In genomic region chr2:51213826-51214225, GRCh38 we compare ENCODE assay signal across 31 cellular contexts.
"Had no signal": no experiment of that assay in that cellular context is flagged by ENCODE, and none has a peak within 500 bp of the region (broad histone marks: within the 10 kb centered on the region; RNA-seq: fewer than 3 reads in every experiment).

No MANE protein-coding gene starts in this region.

- H3K4me2 ChIP-seq: KMS-11, PC-9 had no signal

- H3K9ac ChIP-seq: KMS-11 had no signal

- ATAC-seq: activated CD8-positive, alpha-beta memory T cell treated with anti-CD3 and anti-CD28 coated beads, Interleukin-2, amount 10 ng/mL, durations not matched to agents 7 days and 5 days; activated naive CD8-positive, alpha-beta T cell treated with anti-CD3 and anti-CD28 coated beads, Interleukin-2, amount 50 U/mL, for 24 hours had no signal

- DNase-seq: activated B cell treated with CpG ODN at 0.5 μM for 24 hours; activated CD4-positive, alpha-beta memory T cell treated with anti-CD3 and anti-CD28 coated beads, Interleukin-2, amount 10 ng/mL, durations not matched to agents 7 days and 5 days; activated CD4-positive, alpha-beta T cell treated with anti-CD3 and anti-CD28 coated beads for 1 hour; activated CD4-positive, alpha-beta T cell treated with anti-CD3 and anti-CD28 coated beads for 48 hours; activated CD8-positive, alpha-beta memory T cell treated with anti-CD3 and anti-CD28 coated beads for 24 hours; activated CD8-positive, alpha-beta memory T cell treated with anti-CD3 and anti-CD28 coated beads, Interleukin-2, amount 10 ng/mL, durations not matched to agents 7 days and 5 days; activated CD8-positive, alpha-beta memory T cell treated with anti-CD3 and anti-CD28 coated beads, Interleukin-2, amount 50 U/mL, for 48 hours; activated effector memory CD4-positive, alpha-beta T cell treated with Interleukin-2 at 50 U/mL for 16 hours; activated naive CD4-positive, alpha-beta T cell treated with anti-CD3 and anti-CD28 coated beads, Interleukin-2, amount 10 ng/mL, durations not matched to agents 7 days and 5 days; activated naive CD8-positive, alpha-beta T cell treated with anti-CD3 and anti-CD28 coated beads, Interleukin-2, amount 50 U/mL, for 24 hours; activated T-cell treated with anti-CD3 and anti-CD28 coated beads, Interleukin-2, amount 50 U/mL, for 48 hours; anterior cingulate cortex; central memory CD4-positive, alpha-beta T cell; MM.1S; MV-4-11; NCI-H1092; NCI-H1436 treated with DMSO at 0.1 percent for 48 hours; NCI-H1694 treated with DMSO at 0.1 percent for 48 hours; NCI-H2029; NCI-H345; NCI-H524 treated with DMSO at 0.1 percent for 48 hours; NK-92 treated with Interleukin-12 subunit alpha and Interleukin-12 subunit beta, amount 100 ng/mL, for 24 hours; PC-9; Right ventricle myocardium superior; SW 1271; T-helper 1 cell; T-helper 2 cell; T-helper 9 cell had no signal

- H3K27ac ChIP-seq: KMS-11, PC-9, RWPE1, VCaP had no signal

- H3K4me3 ChIP-seq: PC-9 had no signal

- H2AFZ ChIP-seq: PC-9 had no signal
